25 cellular contexts compared by ENCODE assay signal in genomic region chr17:57579245-57579644, GRCh38.
"Had no signal": no experiment of that assay in that cellular context is flagged by ENCODE, and none has a peak within 500 bp of the region (broad histone marks: within the 10 kb centered on the region; RNA-seq: fewer than 3 reads in every experiment).

No MANE protein-coding gene starts in this region.

- H3K36me3 ChIP-seq: brain microvascular endothelial cell, colonic mucosa, esophagus squamous epithelium, gastroesophageal sphincter, spleen, upper lobe of left lung had no signal

- H3K27me3 ChIP-seq: brain microvascular endothelial cell, colonic mucosa, dorsolateral prefrontal cortex, gastroesophageal sphincter, spleen, upper lobe of left lung had no signal

- H3K27ac Mint-ChIP-seq: activated CD4-positive, alpha-beta T cell treated with anti-CD3 and anti-CD28 coated beads, Interleukin-2, amount 10 ng/mL, durations not matched to agents 7 days and 5 days; activated CD8-positive, alpha-beta T cell treated with anti-CD3 and anti-CD28 coated beads, Interleukin-2, amount 10 ng/mL, durations not matched to agents 7 days and 5 days; activated T-helper 1 cell treated with anti-CD3 and anti-CD28 coated beads, Interleukin-12 subunit alpha, Interleukin-12 subunit beta, Interleukin-2, Interleukin-4 antibody, amounts not matched to agents 30 ng/mL and 10 ng/mL and 1 ng/mL, durations not matched to agents 14 hours and 24 hours and 36 hours; T-helper 2 cell treated with Interferon-gamma antibody and Interleukin-4, amounts not matched to agents 5 μg/mL and 100 μg/mL, for 36 hours had no signal

- H3K4me1 ChIP-seq: colonic mucosa had no signal

- DNase-seq: activated CD4-positive, alpha-beta T cell treated with anti-CD3 and anti-CD28 coated beads, Interleukin-2, amount 10 ng/mL, durations not matched to agents 7 days and 5 days; activated CD4-positive, CD25-positive, alpha-beta regulatory T cell treated with anti-CD3 and anti-CD28 coated beads, Interleukin-2, amount 50 U/mL, for 72 hours; activated CD8-positive, alpha-beta T cell treated with anti-CD3 and anti-CD28 coated beads, Interleukin-2, amount 10 ng/mL, durations not matched to agents 7 days and 5 days; activated gamma-delta T cell treated with Interleukin-2 at 50 U/mL for 16 hours; anterior cingulate cortex; brain microvascular endothelial cell; colonic mucosa; dorsolateral prefrontal cortex; esophagus squamous epithelium; head of caudate nucleus; islet precursor cell; left colon; naive thymus-derived CD4-positive, alpha-beta T cell; posterior cingulate gyrus; spleen; stimulated activated CD4-positive, alpha-beta T cell treated with anti-CD3 and anti-CD28 coated beads, Interleukin-4, amount 100 ng/mL, for 1 hour; stimulated activated naive CD8-positive, alpha-beta T cell treated with anti-CD3 and anti-CD28 coated beads, Interleukin-15, Interleukin-2, amounts not matched to agents 100 U/mL and 50 U/mL, for 24 hours; upper lobe of left lung had no signal

- H3K27me3 Mint-ChIP-seq: activated CD4-positive, alpha-beta T cell treated with anti-CD3 and anti-CD28 coated beads, Interleukin-2, amount 10 ng/mL, durations not matched to agents 7 days and 5 days; activated naive CD4-positive, alpha-beta T cell treated with anti-CD3 and anti-CD28 coated beads, Interleukin-2, amount 50 U/mL, for 24 hours; central memory CD8-positive, alpha-beta T cell; memory B cell; naive thymus-derived CD4-positive, alpha-beta T cell had no signal

- H3K36me3 Mint-ChIP-seq: activated naive CD4-positive, alpha-beta T cell treated with anti-CD3 and anti-CD28 coated beads, Interleukin-2, amount 50 U/mL, for 24 hours had no signal

- H3K9me3 Mint-ChIP-seq: activated CD4-positive, alpha-beta T cell treated with anti-CD3 and anti-CD28 coated beads, Interleukin-2, amount 10 ng/mL, durations not matched to agents 7 days and 5 days; activated naive CD4-positive, alpha-beta T cell treated with anti-CD3 and anti-CD28 coated beads, Interleukin-2, amount 50 U/mL, for 24 hours; activated T-helper 1 cell treated with anti-CD3 and anti-CD28 coated beads, Interleukin-12 subunit alpha, Interleukin-12 subunit beta, Interleukin-2, Interleukin-4 antibody, amounts not matched to agents 30 ng/mL and 10 ng/mL and 1 ng/mL, durations not matched to agents 14 hours and 24 hours and 36 hours; central memory CD8-positive, alpha-beta T cell; memory B cell; naive thymus-derived CD4-positive, alpha-beta T cell; T-helper 2 cell treated with Interferon-gamma antibody and Interleukin-4, amounts not matched to agents 5 μg/mL and 100 μg/mL, for 36 hours had no signal

- H3K9me3 ChIP-seq: colonic mucosa, esophagus squamous epithelium, gastroesophageal sphincter, spleen, upper lobe of left lung had no signal

- H3K4me3 ChIP-seq: colonic mucosa, esophagus squamous epithelium, gastroesophageal sphincter, spleen, upper lobe of left lung had no signal

- H3K4me1 Mint-ChIP-seq: activated CD4-positive, alpha-beta T cell treated with anti-CD3 and anti-CD28 coated beads, Interleukin-2, amount 10 ng/mL, durations not matched to agents 7 days and 5 days had no signal

- H3K27ac ChIP-seq: brain microvascular endothelial cell, colonic mucosa, gastroesophageal sphincter, upper lobe of left lung, VCaP had no signal

- H3K4me3 Mint-ChIP-seq: activated CD4-positive, alpha-beta T cell treated with anti-CD3 and anti-CD28 coated beads, Interleukin-2, amount 10 ng/mL, durations not matched to agents 7 days and 5 days; activated CD8-positive, alpha-beta T cell treated with anti-CD3 and anti-CD28 coated beads, Interleukin-2, amount 10 ng/mL, durations not matched to agents 7 days and 5 days; activated naive CD4-positive, alpha-beta T cell treated with anti-CD3 and anti-CD28 coated beads, Interleukin-2, amount 50 U/mL, for 24 hours; activated T-helper 1 cell treated with anti-CD3 and anti-CD28 coated beads, Interleukin-12 subunit alpha, Interleukin-12 subunit beta, Interleukin-2, Interleukin-4 antibody, amounts not matched to agents 30 ng/mL and 10 ng/mL and 1 ng/mL, durations not matched to agents 14 hours and 24 hours and 36 hours; central memory CD8-positive, alpha-beta T cell; memory B cell; naive thymus-derived CD4-positive, alpha-beta T cell; T-helper 2 cell treated with Interferon-gamma antibody and Interleukin-4, amounts not matched to agents 5 μg/mL and 100 μg/mL, for 36 hours had no signal

- ATAC-seq: activated CD8-positive, alpha-beta T cell treated with anti-CD3 and anti-CD28 coated beads, Interleukin-2, amount 10 ng/mL, durations not matched to agents 7 days and 5 days; gastroesophageal sphincter; left colon; naive thymus-derived CD4-positive, alpha-beta T cell; stimulated activated naive CD8-positive, alpha-beta T cell treated with anti-CD3 and anti-CD28 coated beads, Interleukin-15, Interleukin-2, amounts not matched to agents 100 U/mL and 50 U/mL, for 24 hours had no signal
